ENCODE assay signal across 5 cellular contexts in genomic region chr21:31232344-31232743, GRCh38.
"Had no signal": no experiment of that assay in that cellular context is flagged by ENCODE, and none has a peak within 500 bp of the region (broad histone marks: within the 10 kb centered on the region; RNA-seq: fewer than 3 reads in every experiment).

No MANE protein-coding gene starts in this region.

- H3K4me3 ChIP-seq: GM23338 had no signal

- H3K27ac Mint-ChIP-seq: GM23338, H9, IgD-negative memory B cell had no signal

- H3K9me3 Mint-ChIP-seq: GM23338, H9 had no signal

- ATAC-seq: GM23338 had no signal

- H3K4me2 ChIP-seq: GM23338 had no signal

- DNase-seq: H9, HCEC 1CT, KBM-7 had no signal

- H3K36me3 Mint-ChIP-seq: IgD-negative memory B cell had no signal

- H3K4me1 Mint-ChIP-seq: GM23338, H9, IgD-negative memory B cell had no signal

- H3K4me3 Mint-ChIP-seq: GM23338, H9, IgD-negative memory B cell had no signal

- H2AFZ ChIP-seq: GM23338 had no signal
